In the genomic region with DNA sequence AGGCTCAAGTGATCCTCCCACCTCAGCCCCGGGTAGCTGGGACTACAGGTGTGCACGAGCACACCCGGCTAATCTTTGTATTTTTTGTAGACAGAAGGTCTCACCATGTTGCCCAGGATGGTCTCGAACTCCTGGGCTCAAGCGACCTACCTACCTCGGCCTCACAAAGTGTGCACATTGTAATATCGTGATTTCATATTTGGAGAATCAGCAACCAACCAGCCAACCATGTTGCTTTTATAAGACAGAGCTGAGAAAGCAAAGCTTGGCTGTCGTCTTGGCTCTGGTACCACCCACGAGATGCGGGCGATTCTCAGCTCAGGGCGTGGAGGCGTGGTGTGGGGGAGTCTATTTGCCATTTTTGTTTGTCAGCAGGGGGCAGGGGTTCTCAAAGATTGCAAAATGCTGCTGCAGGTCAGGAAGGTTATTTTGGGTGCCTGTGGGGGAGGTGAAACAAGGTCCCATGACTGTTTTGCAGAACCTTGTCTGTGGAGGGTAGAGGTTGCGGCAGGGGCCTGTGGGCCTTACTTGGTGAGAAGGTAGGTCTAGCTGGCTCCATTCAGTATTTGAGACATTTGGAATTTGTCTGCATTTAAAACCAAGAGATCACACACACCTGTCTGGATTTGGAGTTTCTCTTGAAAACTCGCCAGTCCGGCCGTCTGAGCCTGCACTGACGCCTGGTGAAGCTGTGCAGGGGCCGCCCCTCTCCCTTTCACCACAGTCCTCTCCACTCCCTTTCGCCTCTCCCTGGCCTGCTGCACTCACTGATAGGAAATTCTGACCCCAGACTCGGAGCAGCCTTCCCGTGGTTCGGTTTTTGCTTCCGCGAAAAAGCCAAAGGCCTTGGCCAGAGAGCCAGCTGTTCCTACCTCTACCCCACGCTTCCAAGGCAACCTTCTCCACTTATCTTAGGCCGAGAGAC, we compare ENCODE assay signal across 14 cellular contexts. TPM values are rescaled to one million over a fixed set of nuclear protein-coding genes. Genes with fewer than 3 reads are reported as not detected.
DNase-seq lines count a peak whose midpoint lies in the region; ATAC-seq and TF ChIP-seq lines count a peak whose summit lies in the region.
"Had no signal": no experiment of that assay in that cellular context is flagged by ENCODE, and none has a peak within 500 bp of the region (broad histone marks: within the 10 kb centered on the region; RNA-seq: fewer than 3 reads in every experiment).

No MANE protein-coding gene starts in this region.

- POLR2A ChIA-PET in GM10248 (lab: Yijun Ruan, JAX): interaction anchor here (0.7 kb wide), 1 partner anchor 26 kb away, joined by 5 read pairs; no protein-coding TSS in a partner anchor

- H3K4me3 ChIP-seq in upper lobe of right lung: no peak overlapping the region
- H3K4me3 ChIP-seq in uterus: no peak overlapping the region
- H3K4me3 ChIP-seq: tibial artery had no signal

- TF ChIP-seq POLR2A in uterus (IDR thresholded peaks at IDR 0.05): no peak

- ATAC-seq in upper lobe of right lung (no peak), GM21423 (IDR thresholded peaks at IDR 0.05; ENCODE audit: unreplicated experiment) (no peak)

- no peaks in the 10 kb centered on the region for H3K4me1 Mint-ChIP-seq in chondrocyte (ENCODE audit: low read depth)

- H3K27me3 ChIP-seq in upper lobe of right lung: no peaks in the 10 kb centered on the region
- no peaks in the 10 kb centered on the region for H3K27me3 ChIP-seq in uterus
- H3K27me3 ChIP-seq: brain microvascular endothelial cell, tibial artery had no signal

- peak; percentile 18 for TF ChIP-seq CTCF in GM10248 (IDR thresholded peaks at IDR 0.05; ENCODE audit: control extremely low read depth, extremely low read depth, low read depth, missing control alignments)
- TF ChIP-seq CTCF in chondrocyte (IDR thresholded peaks at IDR 0.05): no peak
- no peak for TF ChIP-seq CTCF in upper lobe of right lung (IDR thresholded peaks at IDR 0.05)
- no peak for TF ChIP-seq CTCF in uterus (IDR thresholded peaks at IDR 0.05)

- H3K27ac ChIP-seq in upper lobe of right lung (no peak overlapping the region), uterus (no peak overlapping the region)
- H3K27ac ChIP-seq: brain microvascular endothelial cell, tibial artery had no signal

- intact Hi-C loops in upper lobe of right lung (cut with DNase I): no loop called here
- intact Hi-C loops in uterus (cut with DNase I; ENCODE audit: low total_unique reads): no loop called here

- no peak overlapping the region for H3K4me3 Mint-ChIP-seq in chondrocyte (ENCODE audit: unreplicated experiment)
- H3K4me3 Mint-ChIP-seq: activated T-helper 1 cell treated with anti-CD3 and anti-CD28 coated beads, Interleukin-12 subunit alpha, Interleukin-12 subunit beta, Interleukin-2, Interleukin-4 antibody, amounts not matched to agents 30 ng/mL and 10 ng/mL and 1 ng/mL, durations not matched to agents 14 hours and 24 hours and 36 hours had no signal

- H3K4me1 ChIP-seq in upper lobe of right lung (no peaks in the 10 kb centered on the region), uterus (no peaks in the 10 kb centered on the region)
- H3K4me1 ChIP-seq: tibial artery had no signal

- DNase-seq in GM10248 (ENCODE audit: extremely low spot score) (no peak), NAMALWA (ENCODE audit: low spot score) (peak; percentile 40), chondrocyte (ENCODE audit: low spot score) (no peak), occipital lobe (lab: John Stamatoyannopoulos, UW) (peak; percentile 43), upper lobe of right lung (no peak), uterus (no peak)
- no peak for DNase-seq in stimulated activated CD4-positive, alpha-beta T cell treated with anti-CD3 and anti-CD28 coated beads, Interleukin-15, amount 100 ng/mL, for 24 hours
- DNase-seq: brain microvascular endothelial cell, NCI-H1105 treated with DMSO at 0.1 percent for 48 hours, NCI-H510A, SHP77, tibial artery had no signal

- peaks cover 10% of the 10 kb centered on the region for H3K36me3 Mint-ChIP-seq in chondrocyte (ENCODE audit: low read depth)

- H3K9me3 ChIP-seq in upper lobe of right lung (no peaks in the 10 kb centered on the region), uterus (peaks cover 0 to 8% of the 10 kb centered on the region in 2 donors)

- CTCF ChIA-PET in GM10248 (lab: Yijun Ruan, JAX): interaction anchor here (1.4 kb wide), 1 partner anchor 18 kb away, joined by 4 read pairs; no protein-coding TSS in a partner anchor

- H3K27ac Mint-ChIP-seq in chondrocyte (ENCODE audit: unreplicated experiment): peak overlapping the region; percentile 9
- H3K27ac Mint-ChIP-seq: activated T-helper 1 cell treated with anti-CD3 and anti-CD28 coated beads, Interleukin-12 subunit alpha, Interleukin-12 subunit beta, Interleukin-2, Interleukin-4 antibody, amounts not matched to agents 30 ng/mL and 10 ng/mL and 1 ng/mL, durations not matched to agents 14 hours and 24 hours and 36 hours had no signal

- peaks cover 55% of the 10 kb centered on the region for H3K36me3 ChIP-seq in upper lobe of right lung
- no peaks in the 10 kb centered on the region for H3K36me3 ChIP-seq in uterus

- no peaks in the 10 kb centered on the region for H3K27me3 Mint-ChIP-seq in chondrocyte (ENCODE audit: low read depth)

- H3K9me3 Mint-ChIP-seq in chondrocyte (ENCODE audit: low read depth): no peaks in the 10 kb centered on the region
- H3K9me3 Mint-ChIP-seq: activated T-helper 1 cell treated with anti-CD3 and anti-CD28 coated beads, Interleukin-12 subunit alpha, Interleukin-12 subunit beta, Interleukin-2, Interleukin-4 antibody, amounts not matched to agents 30 ng/mL and 10 ng/mL and 1 ng/mL, durations not matched to agents 14 hours and 24 hours and 36 hours had no signal

RNA-seq across cellular contexts. Expression of a gene that starts 15.4 kb away (rescaled TPM):
- total RNA-seq in chondrocyte (2.0 to 4.2 TPM (median 3.9 TPM) in 3 replicates), occipital lobe (5.6 TPM), upper lobe of right lung (11.9 TPM), uterus (10 to 100 TPM in 1 of 4 donors, 1 to 10 TPM in 2, under 1 TPM in 1; 0.77 to 20.6 (median 9.1) TPM)

RNA-seq across cellular contexts. Expression of a gene that starts 15.4 kb away (rescaled TPM):
- total RNA-seq in chondrocyte (124 to 130 TPM (median 124 TPM) in 3 replicates), occipital lobe (37.9 TPM), upper lobe of right lung (94.2 TPM), uterus (10 to 100 TPM; 21.8 to 63.5 (median 44.4) TPM)

Comparison
In these comparisons a context has a peak if more than half of its experiments do, and no peak if none do; other contexts are left out.
1. DNase-seq: peak in NAMALWA (single experiment) and occipital lobe (single experiment); none in GM10248 (single experiment), chondrocyte (single experiment), upper lobe of right lung (single experiment), uterus (0 of 2) and stimulated activated CD4-positive, alpha-beta T cell treated with anti-CD3 and anti-CD28 coated beads, Interleukin-15, amount 100 ng/mL, for 24 hours (single experiment).